31 cellular contexts compared by ENCODE assay signal in the genomic region with DNA sequence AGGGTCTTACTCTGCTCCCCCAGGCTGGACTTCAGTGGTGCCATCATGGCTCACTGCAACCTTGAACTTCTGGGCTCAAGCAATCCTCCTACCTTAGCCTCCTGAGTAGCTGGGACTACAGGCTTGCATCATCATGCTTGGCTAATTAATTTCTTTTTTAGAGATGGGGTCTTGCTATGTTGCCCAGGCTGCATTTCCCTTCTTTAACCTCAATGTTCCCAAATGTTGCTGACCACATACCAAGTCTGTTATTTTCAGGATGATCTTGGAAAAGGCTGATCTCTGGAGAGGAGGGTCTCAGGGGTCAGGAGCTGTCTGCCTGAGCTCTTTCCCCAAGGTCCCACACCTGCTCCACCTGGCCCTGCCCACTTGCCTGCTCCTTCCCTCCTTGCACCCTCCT. TPM values are rescaled to one million over a fixed set of nuclear protein-coding genes. Genes with fewer than 3 reads are reported as not detected.
"Had no signal": no experiment of that assay in that cellular context is flagged by ENCODE, and none has a peak within 500 bp of the region (broad histone marks: within the 10 kb centered on the region; RNA-seq: fewer than 3 reads in every experiment).

No MANE protein-coding gene starts in this region.

- ATAC-seq: effector memory CD8-positive, alpha-beta T cell; esophagus mucosa; gastrocnemius medialis; heart right ventricle; left cardiac atrium; left lung; left ventricle myocardium superior; lower lobe of right lung; mucosa of descending colon had no signal

- FAIRE-seq: endometrium, islet of Langerhans, keratinocyte had no signal

- H3K4me1 ChIP-seq: colonic mucosa, esophagus squamous epithelium, gastrocnemius medialis, heart right ventricle, left lung, lower lobe of right lung had no signal

- H3K27me3 ChIP-seq: colonic mucosa, esophagus squamous epithelium, gastrocnemius medialis, left lung had no signal

- H3K4me3 ChIP-seq: colonic mucosa, esophagus squamous epithelium, gastrocnemius medialis, heart right ventricle, left lung, lower lobe of right lung, mucosa of descending colon had no signal

- DNase-seq: colonic mucosa; cortex of kidney; effector CD8-positive, alpha-beta T cell; effector memory CD8-positive, alpha-beta T cell; endodermal cell; erythroblast; esophagus squamous epithelium; foreskin fibroblast; foreskin melanocyte; gastrocnemius medialis; glutamatergic neuron; head of caudate nucleus; heart right ventricle; hippocampal formation; left cardiac atrium; left lung; left ventricle myocardium superior; lower lobe of right lung; mesenchymal stem cell; mucosa of descending colon had no signal

- H3K9me3 ChIP-seq: colonic mucosa, esophagus squamous epithelium, gastrocnemius medialis, heart right ventricle, left lung, lower lobe of right lung, mucosa of descending colon had no signal

- H3K36me3 ChIP-seq: colonic mucosa, esophagus squamous epithelium, gastrocnemius medialis, heart right ventricle, left lung, lower lobe of right lung had no signal

- H3K27ac ChIP-seq: colonic mucosa, epithelial cell of prostate, esophagus squamous epithelium, gastrocnemius medialis, heart right ventricle, left lung, lower lobe of right lung had no signal

RNA-seq across cellular contexts. Expression of a gene that starts 13.0 kb away (rescaled TPM):
- total RNA-seq: gastrocnemius medialis, kidney epithelial cell, mesenteric fat pad, myocyte had no signal
- polyA plus RNA-seq: keratinocyte had no signal

RNA-seq across cellular contexts. Expression of a gene that starts 44.4 kb away (rescaled TPM):
- total RNA-seq: dermis microvascular lymphatic vessel endothelial cell, gastrocnemius medialis, glomerular endothelial cell, left cardiac atrium, left ventricle myocardium superior, lower lobe of right lung, lung microvascular endothelial cell, mesenteric fat pad had no signal
